19 cellular contexts compared by ENCODE assay signal in the genomic region with DNA sequence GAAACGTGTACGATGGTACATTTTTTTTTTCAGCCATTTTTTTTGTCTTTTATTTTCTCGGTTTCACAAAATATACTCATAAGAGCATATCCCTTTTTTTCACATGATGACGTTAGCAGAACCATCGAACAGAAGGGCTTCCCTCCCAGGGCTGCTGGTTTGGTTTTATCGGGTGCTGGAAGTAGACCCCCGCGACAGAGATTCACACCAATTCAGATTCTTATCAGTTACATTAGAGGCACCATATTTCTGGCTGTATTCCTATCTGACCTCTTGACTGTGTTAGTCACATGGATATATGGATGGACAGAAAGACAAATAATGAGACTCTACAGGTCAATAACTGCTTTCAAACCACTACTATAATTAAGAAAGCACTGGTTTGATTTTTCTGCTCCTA.
"Had no signal": no experiment of that assay in that cellular context is flagged by ENCODE, and none has a peak within 500 bp of the region (broad histone marks: within the 10 kb centered on the region; RNA-seq: fewer than 3 reads in every experiment).

No MANE protein-coding gene starts in this region.

- ATAC-seq: activated T-helper 17 cell treated with anti-CD3 and anti-CD28 coated beads, Interleukin-2, amount 50 U/mL, for 72 hours; left lung; natural killer cell treated with Interleukin-12 subunit alpha and Interleukin-12 subunit beta and Interleukin-15 and Interleukin-18, amount 100 ng/mL, for 72 hours; stimulated activated effector memory CD8-positive, alpha-beta T cell treated with anti-CD3 and anti-CD28 coated beads, Interleukin-12 subunit alpha, Interleukin-12 subunit beta, amount 100 ng/mL, for 72 hours had no signal

- H3K9me3 ChIP-seq: left lung, transverse colon, vagina had no signal

- H3K4me1 ChIP-seq: esophagus muscularis mucosa, transverse colon had no signal

- H3K36me3 ChIP-seq: esophagus muscularis mucosa, left lung, transverse colon, vagina, WERI-Rb-1 had no signal

- H3K27ac Mint-ChIP-seq: activated CD4-positive, alpha-beta T cell treated with anti-CD3 and anti-CD28 coated beads, Interleukin-2, amount 10 ng/mL, durations not matched to agents 24 days and 14 days; activated naive CD4-positive, alpha-beta T cell treated with anti-CD3 and anti-CD28 coated beads, Interleukin-2, amount 10 ng/mL, durations not matched to agents 7 days and 5 days; activated T-helper 17 cell treated with anti-CD3 and anti-CD28 coated beads, Interleukin-2, amount 50 U/mL, for 72 hours; natural killer cell treated with Interleukin-12 subunit alpha and Interleukin-12 subunit beta and Interleukin-15 and Interleukin-18, amount 100 ng/mL, for 72 hours; stimulated activated effector memory CD8-positive, alpha-beta T cell treated with anti-CD3 and anti-CD28 coated beads, Interleukin-12 subunit alpha, Interleukin-12 subunit beta, amount 100 ng/mL, for 72 hours had no signal

- H3K27me3 ChIP-seq: esophagus muscularis mucosa, left lung, transverse colon, vagina had no signal

- H3K36me3 Mint-ChIP-seq: activated naive CD4-positive, alpha-beta T cell treated with anti-CD3 and anti-CD28 coated beads, Interleukin-2, amount 10 ng/mL, durations not matched to agents 7 days and 5 days; brain; natural killer cell treated with Interleukin-12 subunit alpha and Interleukin-12 subunit beta and Interleukin-15 and Interleukin-18, amount 100 ng/mL, for 72 hours; stimulated activated effector memory CD8-positive, alpha-beta T cell treated with anti-CD3 and anti-CD28 coated beads, Interleukin-12 subunit alpha, Interleukin-12 subunit beta, amount 100 ng/mL, for 72 hours had no signal

- H3K9me3 Mint-ChIP-seq: activated naive CD4-positive, alpha-beta T cell treated with anti-CD3 and anti-CD28 coated beads, Interleukin-2, amount 10 ng/mL, durations not matched to agents 7 days and 5 days; activated T-helper 17 cell treated with anti-CD3 and anti-CD28 coated beads, Interleukin-2, amount 50 U/mL, for 72 hours; natural killer cell treated with Interleukin-12 subunit alpha and Interleukin-12 subunit beta and Interleukin-15 and Interleukin-18, amount 100 ng/mL, for 72 hours; stimulated activated effector memory CD8-positive, alpha-beta T cell treated with anti-CD3 and anti-CD28 coated beads, Interleukin-12 subunit alpha, Interleukin-12 subunit beta, amount 100 ng/mL, for 72 hours had no signal

- H3K4me3 ChIP-seq: coronary artery, esophagus muscularis mucosa, left lung, transverse colon, vagina had no signal

- H3K4me3 Mint-ChIP-seq: activated CD4-positive, alpha-beta T cell treated with anti-CD3 and anti-CD28 coated beads, Interleukin-2, amount 10 ng/mL, durations not matched to agents 24 days and 14 days; activated naive CD4-positive, alpha-beta T cell treated with anti-CD3 and anti-CD28 coated beads, Interleukin-2, amount 10 ng/mL, durations not matched to agents 7 days and 5 days; activated T-helper 17 cell treated with anti-CD3 and anti-CD28 coated beads, Interleukin-2, amount 50 U/mL, for 72 hours; brain; natural killer cell treated with Interleukin-12 subunit alpha and Interleukin-12 subunit beta and Interleukin-15 and Interleukin-18, amount 100 ng/mL, for 72 hours; stimulated activated effector memory CD8-positive, alpha-beta T cell treated with anti-CD3 and anti-CD28 coated beads, Interleukin-12 subunit alpha, Interleukin-12 subunit beta, amount 100 ng/mL, for 72 hours had no signal

- DNase-seq: activated CD4-positive, alpha-beta T cell treated with anti-CD3 and anti-CD28 coated beads, Interleukin-2, amount 10 ng/mL, durations not matched to agents 24 days and 14 days; activated CD8-positive, alpha-beta memory T cell treated with anti-CD3 and anti-CD28 coated beads, Interleukin-2, amount 50 U/mL, for 48 hours; activated naive CD4-positive, alpha-beta T cell treated with anti-CD3 and anti-CD28 coated beads, Interleukin-2, amount 10 ng/mL, durations not matched to agents 7 days and 5 days; amygdala; central memory CD4-positive, alpha-beta T cell; hippocampal formation; left lung; mammary epithelial cell; nucleus accumbens; substantia nigra; transverse colon; WERI-Rb-1 had no signal

- H3K27ac ChIP-seq: coronary artery, esophagus muscularis mucosa, left lung, transverse colon, vagina, WERI-Rb-1 had no signal
